ENCODE assay signal across 25 cellular contexts in genomic region chr4:12595489-12595888, GRCh38.
"Had no signal": no experiment of that assay in that cellular context is flagged by ENCODE, and none has a peak within 500 bp of the region (broad histone marks: within the 10 kb centered on the region; RNA-seq: fewer than 3 reads in every experiment).

No MANE protein-coding gene starts in this region.

- FAIRE-seq: endometrium, keratinocyte had no signal

- ATAC-seq: effector memory CD8-positive, alpha-beta T cell; esophagus mucosa; gastrocnemius medialis; heart right ventricle; left colon; left ventricle myocardium superior; lower lobe of right lung; naive thymus-derived CD4-positive, alpha-beta T cell had no signal

- H3K4me1 ChIP-seq: colonic mucosa, esophagus squamous epithelium, gastrocnemius medialis, heart right ventricle, lower lobe of right lung had no signal

- H3K9me3 ChIP-seq: colonic mucosa, gastrocnemius medialis, lower lobe of right lung had no signal

- H3K4me3 ChIP-seq: colonic mucosa, esophagus squamous epithelium, gastrocnemius medialis, heart right ventricle, lower lobe of right lung had no signal

- H3K27me3 ChIP-seq: colonic mucosa, esophagus squamous epithelium, gastrocnemius medialis, heart right ventricle had no signal

- DNase-seq: cerebellar nuclear complex; colonic mucosa; cortex of kidney; effector CD8-positive, alpha-beta T cell; effector memory CD8-positive, alpha-beta T cell; erythroblast; esophagus squamous epithelium; foreskin fibroblast; foreskin melanocyte; gastrocnemius medialis; glutamatergic neuron; head of caudate nucleus; heart right ventricle; hippocampal formation; kidney glomerular epithelial cell; left colon; left ventricle myocardium superior; lower lobe of right lung; mesenchymal stem cell; midbrain; naive thymus-derived CD4-positive, alpha-beta T cell had no signal

- H3K27ac ChIP-seq: colonic mucosa, epithelial cell of prostate, esophagus squamous epithelium, gastrocnemius medialis, heart right ventricle, lower lobe of right lung had no signal

- H3K36me3 ChIP-seq: colonic mucosa, esophagus squamous epithelium, gastrocnemius medialis, heart right ventricle, lower lobe of right lung had no signal
